ENCODE assay signal across 10 cellular contexts in the genomic region with DNA sequence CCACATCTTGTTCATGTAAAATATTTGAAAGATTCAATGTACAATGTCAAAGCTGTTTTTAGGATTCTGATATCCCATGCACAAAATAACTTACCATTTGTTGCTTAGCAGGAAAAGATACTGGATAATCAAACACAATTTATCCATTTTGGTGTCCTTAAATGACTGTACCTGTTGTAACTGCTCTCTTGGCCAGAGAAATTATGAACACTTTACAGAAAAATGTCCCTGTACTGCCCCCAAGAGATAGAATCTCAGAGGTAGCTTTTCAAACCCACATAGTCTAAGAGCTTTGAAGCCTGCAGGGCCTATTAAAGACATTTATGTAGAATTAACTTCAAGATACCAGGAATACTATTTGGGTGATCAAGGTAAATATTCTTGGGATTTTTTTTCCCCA. TPM values are rescaled to one million over a fixed set of nuclear protein-coding genes. Genes with fewer than 3 reads are reported as not detected.
DNase-seq lines count a peak whose midpoint lies in the region; ATAC-seq and TF ChIP-seq lines count a peak whose summit lies in the region.
"Had no signal": no experiment of that assay in that cellular context is flagged by ENCODE, and none has a peak within 500 bp of the region (broad histone marks: within the 10 kb centered on the region; RNA-seq: fewer than 3 reads in every experiment).

No MANE protein-coding gene starts in this region.

- dilution Hi-C loops in IMR-90 (cut with HindIII; ENCODE audit: low sequenced_read_pairs, unreplicated experiment) = no loop called here

- in situ Hi-C loops in IMR-90 (cut with MboI; ENCODE audit: low sequenced_read_pairs) = no loop called here

- POLR2A ChIA-PET in IMR-90 (lab: Charles Lee; ENCODE audit: unreplicated experiment) = no interaction called here

- H3K36me3 Mint-ChIP-seq in CD14-positive monocyte = no peaks in the 10 kb centered on the region
- H3K36me3 Mint-ChIP-seq in activated CD4-positive, alpha-beta T cell treated with anti-CD3 and anti-CD28 coated beads, Interleukin-2, amount 10 ng/mL, durations not matched to agents 24 days and 14 days (ENCODE audit: low read depth) = no peaks in the 10 kb centered on the region
- H3K36me3 Mint-ChIP-seq: WTC11 had no signal

- ATAC-seq in IMR-90 (ENCODE audit: low read depth) (0 out of 2 replicates have a peak, but pooled peaks have one; percentile 31), GM19023 (IDR thresholded peaks at IDR 0.05; ENCODE audit: unreplicated experiment) (no peak)
- ATAC-seq in activated CD4-positive, CD25-positive, alpha-beta regulatory T cell treated with anti-CD3 and anti-CD28 coated beads, Interleukin-2, amount 50 U/mL, for 24 hours = no peak
- ATAC-seq: WTC11 had no signal

- H3K9me1 ChIP-seq in IMR-90 (ENCODE audit: insufficient read depth, low read length) = no peaks in the 10 kb centered on the region

- H3K9me3 ChIP-seq in IMR-90 (ENCODE audit: control insufficient read depth, insufficient read depth, low read length) = no peaks in the 10 kb centered on the region
- no peaks in the 10 kb centered on the region for H3K9me3 ChIP-seq in adipocyte (ENCODE audit: control insufficient read depth, low read length)

- no peak overlapping the region for H2BK20ac ChIP-seq in IMR-90 (ENCODE audit: low read depth, low read length)

- H3K4me3 ChIP-seq in IMR-90 (ENCODE audit: insufficient read depth, low read depth, low read length) (no peak overlapping the region), adipocyte (ENCODE audit: low read length) (no peak overlapping the region), kidney epithelial cell (ENCODE audit: low read depth, low read length) (no peak overlapping the region)

- H3K36me3 ChIP-seq in IMR-90 (ENCODE audit: control insufficient read depth, insufficient read depth, low read length) (no peaks in the 10 kb centered on the region), adipocyte (ENCODE audit: control insufficient read depth, insufficient read depth, low read length, severe bottlenecking) (no peaks in the 10 kb centered on the region), kidney epithelial cell (ENCODE audit: control insufficient read depth, insufficient read depth, low read length) (no peaks in the 10 kb centered on the region)

- peak; percentile 26 for TF ChIP-seq CTCF in CD14-positive monocyte (IDR thresholded peaks at IDR 0.05)
- TF ChIP-seq CTCF in IMR-90 (conservative IDR thresholded peaks at IDR 0.05; ENCODE audit: low read depth, low read length) = 0 out of 2 replicates have a peak, but pooled peaks have one; percentile 7
- peak; percentile 19 for TF ChIP-seq CTCF in kidney epithelial cell (IDR thresholded peaks at IDR 0.05; ENCODE audit: insufficient read depth, low read length, poor library complexity, severe bottlenecking)

- no peak for DNase-seq in CD14-positive monocyte (ENCODE audit: low spot score)
- DNase-seq in IMR-90 = no peak
- peak; percentile 43 for DNase-seq in adipocyte (ENCODE audit: low read depth)
- DNase-seq in kidney epithelial cell (ENCODE audit: low read depth) = no peak
- no peak for DNase-seq in NCI-H748 treated with DMSO at 0.1 percent for 48 hours (lab: John Stamatoyannopoulos, UW)
- DNase-seq in activated CD4-positive, alpha-beta T cell treated with anti-CD3 and anti-CD28 coated beads, Interleukin-2, amount 10 ng/mL, durations not matched to agents 24 days and 14 days = no peak
- DNase-seq: left cardiac atrium had no signal

- H2BK15ac ChIP-seq in IMR-90 (ENCODE audit: low read depth, low read length) = no peak overlapping the region

- no peak overlapping the region for H3K4me2 ChIP-seq in IMR-90 (ENCODE audit: low read depth, low read length)

- H3K4me1 ChIP-seq in IMR-90 (ENCODE audit: control insufficient read depth, insufficient read depth, low read length) (peaks cover 3% of the 10 kb centered on the region; the same call in 1 of the 2 replicates), adipocyte (ENCODE audit: control insufficient read depth, insufficient read depth, low read length) (peaks cover 20% of the 10 kb centered on the region)

- peaks cover 26% of the 10 kb centered on the region for H3K4me1 Mint-ChIP-seq in CD14-positive monocyte
- H3K4me1 Mint-ChIP-seq in activated CD4-positive, alpha-beta T cell treated with anti-CD3 and anti-CD28 coated beads, Interleukin-2, amount 10 ng/mL, durations not matched to agents 24 days and 14 days = no peaks in the 10 kb centered on the region

- H2AFZ ChIP-seq in IMR-90 (replicated peaks; ENCODE audit: low read length, poor library complexity) = no peak overlapping the region

- no peak overlapping the region for H3K27ac Mint-ChIP-seq in CD14-positive monocyte
- no peak overlapping the region for H3K27ac Mint-ChIP-seq in activated CD4-positive, alpha-beta T cell treated with anti-CD3 and anti-CD28 coated beads, Interleukin-2, amount 10 ng/mL, durations not matched to agents 24 days and 14 days
- H3K27ac Mint-ChIP-seq: WTC11 had no signal

- no peak overlapping the region for H3K4me3 Mint-ChIP-seq in CD14-positive monocyte
- H3K4me3 Mint-ChIP-seq in activated CD4-positive, alpha-beta T cell treated with anti-CD3 and anti-CD28 coated beads, Interleukin-2, amount 10 ng/mL, durations not matched to agents 24 days and 14 days = no peak overlapping the region
- H3K4me3 Mint-ChIP-seq: WTC11 had no signal

- no peak overlapping the region for H3K27ac ChIP-seq in IMR-90 (ENCODE audit: insufficient read depth, low read length)

- H3K18ac ChIP-seq in IMR-90 (ENCODE audit: low read depth, low read length) = no peak overlapping the region

- no peak for TF ChIP-seq POLR2A in IMR-90 (IDR thresholded peaks at IDR 0.05; ENCODE audit: low read depth, low read length)

- no peak overlapping the region for H2BK120ac ChIP-seq in IMR-90 (ENCODE audit: low read depth, low read length)

- no peak overlapping the region for H4K91ac ChIP-seq in IMR-90 (ENCODE audit: insufficient read depth, low read depth, low read length)

- H3K9me3 Mint-ChIP-seq in CD14-positive monocyte = peaks cover 0 to 1% (median 0%) of the 10 kb centered on the region in 7 donors
- no peaks in the 10 kb centered on the region for H3K9me3 Mint-ChIP-seq in activated CD4-positive, alpha-beta T cell treated with anti-CD3 and anti-CD28 coated beads, Interleukin-2, amount 10 ng/mL, durations not matched to agents 24 days and 14 days
- H3K9me3 Mint-ChIP-seq: WTC11 had no signal

- H2AK5ac ChIP-seq in IMR-90 (ENCODE audit: low read depth, low read length) = no peak overlapping the region

- H2AK9ac ChIP-seq in IMR-90 (replicated peaks; ENCODE audit: low read depth, low read length, poor library complexity) = no peak overlapping the region

- H3K9ac ChIP-seq in IMR-90 (ENCODE audit: low read depth, low read length) = no peak overlapping the region
- H3K9ac ChIP-seq in adipocyte (ENCODE audit: low read length) = no peak overlapping the region

- no TSS peak for BruUV-seq in IMR-90 (replicated peaks; lab: Mats Ljungman, UMichigan)

- CTCF ChIA-PET in IMR-90 (lab: Yijun Ruan, JAX) = no interaction called here

- TF ChIP-seq RAD21 in IMR-90 (IDR thresholded peaks at IDR 0.05; ENCODE audit: low read length) = no peak

- H3K27me3 ChIP-seq in IMR-90 (ENCODE audit: control insufficient read depth, insufficient read depth, low read length) (no peaks in the 10 kb centered on the region), adipocyte (replicated peaks; ENCODE audit: control insufficient read depth, insufficient read depth, low read length) (no peaks in the 10 kb centered on the region), kidney epithelial cell (ENCODE audit: control insufficient read depth, insufficient read depth, low read length) (no peaks in the 10 kb centered on the region)

- no peak overlapping the region for H3K4ac ChIP-seq in IMR-90 (ENCODE audit: low read depth, low read length)

- H3K56ac ChIP-seq in IMR-90 (ENCODE audit: extremely low read depth, insufficient read depth, low read length) = no peak overlapping the region

- no peaks in the 10 kb centered on the region for H3K79me1 ChIP-seq in IMR-90 (ENCODE audit: low read depth in 1 of 2, low read length in 2 of 2)

- H4K8ac ChIP-seq in IMR-90 (ENCODE audit: low read depth in 2 of 2, low read length in 2 of 2) = no peak overlapping the region

- H2BK5ac ChIP-seq in IMR-90 (ENCODE audit: low read depth, low read length, poor library complexity, severe bottlenecking) = no peak overlapping the region

- no peaks in the 10 kb centered on the region for H4K20me1 ChIP-seq in IMR-90 (ENCODE audit: insufficient read depth, low read length)

- no peak overlapping the region for H3K23ac ChIP-seq in IMR-90 (ENCODE audit: low read depth, low read length)

- intact Hi-C loops in CD14-positive monocyte (cut with micrococcal nuclease) = no loop called here
- intact Hi-C loops in IMR-90 (cut with micrococcal nuclease) = loop anchor here (2.0 kb wide), 1 partner anchor 46 kb away; a partner anchor contains a TSS
- intact Hi-C loops in activated CD4-positive, alpha-beta T cell treated with anti-CD3 and anti-CD28 coated beads, Interleukin-2, amount 10 ng/mL, durations not matched to agents 24 days and 14 days (cut with micrococcal nuclease) = no loop called here

- no peak overlapping the region for H4K5ac ChIP-seq in IMR-90 (ENCODE audit: low read depth, low read length)

- no peaks in the 10 kb centered on the region for H3K27me3 Mint-ChIP-seq in CD14-positive monocyte (ENCODE audit: low read depth in 3 of 3)
- H3K27me3 Mint-ChIP-seq in activated CD4-positive, alpha-beta T cell treated with anti-CD3 and anti-CD28 coated beads, Interleukin-2, amount 10 ng/mL, durations not matched to agents 24 days and 14 days = peaks cover 3% of the 10 kb centered on the region

- no peak overlapping the region for H3K14ac ChIP-seq in IMR-90 (replicated peaks; ENCODE audit: low read depth, low read length)

TF ChIP-seq in IMR-90, 13 proteins besides CTCF, POLR2A, EP300 and RAD21 (continues in another document):
- TF ChIP-seq MAZ (IDR thresholded peaks at IDR 0.05; ENCODE audit: borderline replicate concordance, low read depth, low read length) = no peak
- TF ChIP-seq RCOR1 (IDR thresholded peaks at IDR 0.05; ENCODE audit: insufficient replicate concordance, low read length) = no peak

RNA-seq across cellular contexts. Expression of a gene that starts 12.2 kb away (rescaled TPM):
- polyA plus RNA-seq in CD14-positive monocyte (10 to 100 TPM; 71.7 to 93.8 TPM), IMR-90 (2012; rRNA removed) (25.4 and 29.7 TPM in 2 replicates)
- total RNA-seq in IMR-90 (2012; rRNA removed) (32.6 and 50.0 TPM in 2 replicates), kidney epithelial cell (52.0 and 72.4 TPM in 2 replicates)
- polyA plus RNA-seq in IMR-90 (2012; cell fraction: cytosol; rRNA removed) = 6.2 and 12.6 TPM in 2 replicates
- 2.9 and 22.9 TPM in 2 replicates for polyA plus RNA-seq in IMR-90 (2012; cell fraction: nucleus; rRNA removed; ENCODE audit: low replicate concordance)
- total RNA-seq in activated CD4-positive, alpha-beta T cell treated with anti-CD3 and anti-CD28 coated beads, Interleukin-2, amount 10 ng/mL, durations not matched to agents 24 days and 14 days = 141 and 143 TPM in 2 replicates

RNA-seq across cellular contexts. Expression of a gene that starts 46.9 kb away (rescaled TPM):
- polyA plus RNA-seq in CD14-positive monocyte (not detected), IMR-90 (2012; rRNA removed) (not detected in 2 replicates)
- total RNA-seq in IMR-90 (2012; rRNA removed) (not detected in 2 replicates), kidney epithelial cell (0.07 TPM in 1 of 2 replicates, not detected in the other)
- polyA plus RNA-seq in IMR-90 (2012; cell fraction: cytosol; rRNA removed) = not detected in 2 replicates
- polyA plus RNA-seq in IMR-90 (2012; cell fraction: nucleus; rRNA removed; ENCODE audit: low replicate concordance) = not detected in 2 replicates
- not detected in 2 replicates for total RNA-seq in activated CD4-positive, alpha-beta T cell treated with anti-CD3 and anti-CD28 coated beads, Interleukin-2, amount 10 ng/mL, durations not matched to agents 24 days and 14 days
